Comparison of ENCODE assay signal across 9 cellular contexts in the genomic region with DNA sequence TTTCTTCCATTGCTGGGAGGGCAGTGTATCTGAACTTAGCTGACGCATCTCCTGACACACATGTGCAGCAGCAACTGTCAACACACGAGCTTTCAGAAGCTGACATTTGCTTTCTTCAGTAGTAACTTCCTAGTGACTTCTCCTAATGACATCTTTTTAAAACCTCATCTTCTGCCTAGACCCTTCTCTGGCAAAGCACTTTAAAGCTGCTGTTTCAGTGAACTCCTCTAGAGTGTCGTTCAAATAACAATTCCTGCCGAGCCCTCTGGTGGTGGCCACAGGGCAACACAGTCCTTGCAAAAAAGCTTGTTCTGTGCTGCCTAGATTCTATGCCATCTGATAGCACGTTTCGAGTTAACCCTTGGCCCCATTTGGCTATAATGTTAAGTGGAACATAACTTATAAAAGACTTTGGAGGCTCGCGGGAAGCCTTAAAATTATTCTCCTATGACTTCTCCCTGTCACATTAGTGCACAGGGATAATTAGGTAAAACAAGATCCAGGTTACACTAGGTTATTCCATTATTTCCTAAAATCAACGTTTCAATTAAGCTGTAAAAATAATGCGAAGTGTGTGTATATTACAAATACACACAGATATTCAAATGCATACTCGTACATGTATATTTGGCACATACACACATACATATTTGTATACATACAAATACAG.
A peak's percentile ranks its signal among the peaks of the same experiment; 100 is the strongest.
DNase-seq lines count a peak whose midpoint lies in the region; ATAC-seq and TF ChIP-seq lines count a peak whose summit lies in the region.
"Had no signal": no experiment of that assay in that cellular context is flagged by ENCODE, and none has a peak within 500 bp of the region (broad histone marks: within the 10 kb centered on the region; RNA-seq: fewer than 3 reads in every experiment).

No MANE protein-coding gene starts in this region.

- H3K4me1 ChIP-seq in lung (ENCODE audit: control insufficient read depth in 2 of 2, insufficient read depth in 2 of 2, low read length in 2 of 2): peaks cover 0 to 2% of the 10 kb centered on the region in 2 donors

- no peak overlapping the region for H3K4me3 ChIP-seq in cardiac fibroblast (replicated peaks in 1 of 2; ENCODE audit: low read depth in 2 of 2, low read length in 2 of 2)
- H3K4me3 ChIP-seq in lung: no peak overlapping the region

- ATAC-seq in HG02870 (IDR thresholded peaks at IDR 0.05; ENCODE audit: unreplicated experiment) (peak; percentile 71), lung (ENCODE audit: insufficient read depth, low FRiP score) (no peak), GM19452 (IDR thresholded peaks at IDR 0.05; ENCODE audit: unreplicated experiment) (no peak)
- ATAC-seq: activated T-cell treated with anti-CD3 and anti-CD28 coated beads, Interleukin-2, amount 50 U/mL, for 72 hours had no signal

- no peaks in the 10 kb centered on the region for H3K27me3 ChIP-seq in lung (ENCODE audit: control insufficient read depth, insufficient read depth)

- H3K27ac ChIP-seq in lung (ENCODE audit: low read depth in 1 of 2, low read length in 1 of 2): no peak overlapping the region

- TF ChIP-seq CTCF in cardiac fibroblast (IDR thresholded peaks at IDR 0.05; ENCODE audit: low read depth, low read length) (peak; percentile 82), lung (IDR thresholded peaks at IDR 0.05; ENCODE audit: control extremely low read depth, extremely low read depth) (peak; percentile 9)

- peak; percentile 41 for DNase-seq in NCI-H345 (lab: John Stamatoyannopoulos, UW)
- no peak for DNase-seq in NCI-H345 treated with DMSO at 0.1 percent for 48 hours (lab: John Stamatoyannopoulos, UW; ENCODE audit: unreplicated experiment)
- peak; percentile 2 for DNase-seq in NCI-H510A (lab: John Stamatoyannopoulos, UW)
- DNase-seq in cardiac fibroblast (ENCODE audit: low read depth in 2 of 2): peak; percentile 60 to 67
- no peak for DNase-seq in lung (ENCODE audit: low spot score)
- DNase-seq in stimulated activated CD4-positive, alpha-beta T cell treated with anti-CD3 and anti-CD28 coated beads, Interleukin-4, amount 100 ng/mL, for 24 hours: no peak

- H3K36me3 ChIP-seq in lung (ENCODE audit: control insufficient read depth in 2 of 2, insufficient read depth in 2 of 2, low read length in 2 of 2): no peaks in the 10 kb centered on the region

- 45 to 46% methylated on average over 11 of the region's 11 CpGs for WGBS in lung, 2 donors

- H3K9me3 ChIP-seq in lung (ENCODE audit: control insufficient read depth in 2 of 2, insufficient read depth in 1 of 2, low read length in 1 of 2): no peaks in the 10 kb centered on the region

Comparison
In these comparisons a context has a peak if more than half of its experiments do, and no peak if none do; other contexts are left out.
1. DNase-seq: peak in NCI-H345 (single experiment), NCI-H510A (single experiment) and cardiac fibroblast (2 of 2); none in NCI-H345 treated with DMSO at 0.1 percent for 48 hours (single experiment), lung (single experiment) and stimulated activated CD4-positive, alpha-beta T cell treated with anti-CD3 and anti-CD28 coated beads, Interleukin-4, amount 100 ng/mL, for 24 hours (single experiment).